Comparison of ENCODE assay signal across 1 cellular context in the genomic region with DNA sequence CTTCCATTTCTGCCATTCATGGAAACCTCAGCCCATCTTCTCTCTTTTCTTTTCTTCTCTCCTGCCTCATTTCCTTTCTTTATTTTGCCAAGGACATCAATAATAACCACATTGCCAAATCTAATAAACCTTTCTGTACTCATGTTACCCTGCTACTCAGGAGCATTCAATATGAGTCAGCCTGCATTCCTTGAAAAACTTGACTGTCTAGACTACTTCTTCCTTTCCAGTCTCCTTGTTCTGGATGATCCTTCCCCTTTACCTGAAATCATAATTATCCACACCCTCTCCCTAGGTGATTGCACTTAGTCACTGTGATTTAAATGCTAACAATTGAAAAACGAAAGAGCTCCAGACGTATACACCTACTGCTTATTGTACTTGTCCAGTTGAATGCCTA.
A peak's percentile ranks its signal among the peaks of the same experiment; 100 is the strongest.
TF ChIP-seq lines count a peak whose summit lies in the region.

No MANE protein-coding gene starts in this region.

TF ChIP-seq in HCT116, 20 proteins besides CTCF, POLR2A, EP300 and RAD21 (continued from another document):
- TF ChIP-seq, protein P1, sequence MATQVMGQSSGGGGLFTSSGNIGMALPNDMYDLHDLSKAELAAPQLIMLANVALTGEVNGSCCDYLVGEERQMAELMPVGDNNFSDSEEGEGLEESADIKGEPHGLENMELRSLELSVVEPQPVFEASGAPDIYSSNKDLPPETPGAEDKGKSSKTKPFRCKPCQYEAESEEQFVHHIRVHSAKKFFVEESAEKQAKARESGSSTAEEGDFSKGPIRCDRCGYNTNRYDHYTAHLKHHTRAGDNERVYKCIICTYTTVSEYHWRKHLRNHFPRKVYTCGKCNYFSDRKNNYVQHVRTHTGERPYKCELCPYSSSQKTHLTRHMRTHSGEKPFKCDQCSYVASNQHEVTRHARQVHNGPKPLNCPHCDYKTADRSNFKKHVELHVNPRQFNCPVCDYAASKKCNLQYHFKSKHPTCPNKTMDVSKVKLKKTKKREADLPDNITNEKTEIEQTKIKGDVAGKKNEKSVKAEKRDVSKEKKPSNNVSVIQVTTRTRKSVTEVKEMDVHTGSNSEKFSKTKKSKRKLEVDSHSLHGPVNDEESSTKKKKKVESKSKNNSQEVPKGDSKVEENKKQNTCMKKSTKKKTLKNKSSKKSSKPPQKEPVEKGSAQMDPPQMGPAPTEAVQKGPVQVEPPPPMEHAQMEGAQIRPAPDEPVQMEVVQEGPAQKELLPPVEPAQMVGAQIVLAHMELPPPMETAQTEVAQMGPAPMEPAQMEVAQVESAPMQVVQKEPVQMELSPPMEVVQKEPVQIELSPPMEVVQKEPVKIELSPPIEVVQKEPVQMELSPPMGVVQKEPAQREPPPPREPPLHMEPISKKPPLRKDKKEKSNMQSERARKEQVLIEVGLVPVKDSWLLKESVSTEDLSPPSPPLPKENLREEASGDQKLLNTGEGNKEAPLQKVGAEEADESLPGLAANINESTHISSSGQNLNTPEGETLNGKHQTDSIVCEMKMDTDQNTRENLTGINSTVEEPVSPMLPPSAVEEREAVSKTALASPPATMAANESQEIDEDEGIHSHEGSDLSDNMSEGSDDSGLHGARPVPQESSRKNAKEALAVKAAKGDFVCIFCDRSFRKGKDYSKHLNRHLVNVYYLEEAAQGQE (IDR thresholded peaks at IDR 0.05; ENCODE audit: low read depth), result no peak
- TF ChIP-seq ELF1 (IDR thresholded peaks at IDR 0.05; ENCODE audit: borderline replicate concordance, low read depth) (no peak), SIN3A (IDR thresholded peaks at IDR 0.05; ENCODE audit: low read depth) (0 out of 2 replicates have a peak, but pooled peaks have one; percentile 45), CBX3 (IDR thresholded peaks at IDR 0.05; ENCODE audit: low read depth) (peak; percentile 85; the same call in 1 of the 2 replicates), CEBPB (IDR thresholded peaks at IDR 0.05; ENCODE audit: low read depth) (peak; percentile 55; the same call in 1 of the 2 replicates), TCF7L2 (IDR thresholded peaks at IDR 0.05; ENCODE audit: borderline replicate concordance, extremely low read depth, insufficient read depth, insufficient read length) (no peak), YY1 (IDR thresholded peaks at IDR 0.05; ENCODE audit: extremely low read depth, insufficient replicate concordance, low read depth, low read length) (no peak), FOSL1 (IDR thresholded peaks at IDR 0.05; ENCODE audit: low read depth) (peak; percentile 77), JUND (IDR thresholded peaks at IDR 0.05) (peak; percentile 74), EZH2phosphoT487 (IDR thresholded peaks at IDR 0.05; ENCODE audit: borderline replicate concordance) (no peak)
- TF ChIP-seq, protein P2, sequence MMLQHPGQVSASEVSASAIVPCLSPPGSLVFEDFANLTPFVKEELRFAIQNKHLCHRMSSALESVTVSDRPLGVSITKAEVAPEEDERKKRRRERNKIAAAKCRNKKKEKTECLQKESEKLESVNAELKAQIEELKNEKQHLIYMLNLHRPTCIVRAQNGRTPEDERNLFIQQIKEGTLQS (IDR thresholded peaks at IDR 0.05), result no peak
- TF ChIP-seq, protein P3, sequence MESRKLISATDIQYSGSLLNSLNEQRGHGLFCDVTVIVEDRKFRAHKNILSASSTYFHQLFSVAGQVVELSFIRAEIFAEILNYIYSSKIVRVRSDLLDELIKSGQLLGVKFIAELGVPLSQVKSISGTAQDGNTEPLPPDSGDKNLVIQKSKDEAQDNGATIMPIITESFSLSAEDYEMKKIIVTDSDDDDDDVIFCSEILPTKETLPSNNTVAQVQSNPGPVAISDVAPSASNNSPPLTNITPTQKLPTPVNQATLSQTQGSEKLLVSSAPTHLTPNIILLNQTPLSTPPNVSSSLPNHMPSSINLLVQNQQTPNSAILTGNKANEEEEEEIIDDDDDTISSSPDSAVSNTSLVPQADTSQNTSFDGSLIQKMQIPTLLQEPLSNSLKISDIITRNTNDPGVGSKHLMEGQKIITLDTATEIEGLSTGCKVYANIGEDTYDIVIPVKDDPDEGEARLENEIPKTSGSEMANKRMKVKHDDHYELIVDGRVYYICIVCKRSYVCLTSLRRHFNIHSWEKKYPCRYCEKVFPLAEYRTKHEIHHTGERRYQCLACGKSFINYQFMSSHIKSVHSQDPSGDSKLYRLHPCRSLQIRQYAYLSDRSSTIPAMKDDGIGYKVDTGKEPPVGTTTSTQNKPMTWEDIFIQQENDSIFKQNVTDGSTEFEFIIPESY (IDR thresholded peaks at IDR 0.05; ENCODE audit: extremely low read depth, insufficient replicate concordance, low read length), result no peak
